1 cellular context compared by ENCODE assay signal in the genomic region with DNA sequence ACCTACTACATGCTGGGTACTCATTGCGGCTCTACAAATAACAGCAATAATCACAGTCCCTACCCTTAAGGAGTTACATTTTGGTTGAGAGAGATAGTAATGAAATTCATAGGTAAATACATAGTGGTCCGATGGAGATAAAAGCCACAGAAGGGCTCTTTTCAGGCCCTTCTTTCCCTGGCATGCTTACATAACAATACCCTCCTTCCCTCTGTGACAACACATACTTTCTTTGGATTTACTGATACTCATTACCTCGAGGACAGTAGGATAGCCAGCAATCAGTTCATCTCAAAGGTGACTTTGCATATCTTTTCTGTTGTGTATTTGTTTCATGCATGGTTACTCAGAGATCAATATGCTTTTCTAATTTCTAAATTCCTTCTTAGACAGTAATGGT.
TF ChIP-seq lines count a peak whose summit lies in the region.

No MANE protein-coding gene starts in this region.

TF ChIP-seq in GM23338, 12 proteins besides CTCF, POLR2A, EP300 and RAD21 (continued from another document):
- TF ChIP-seq, protein P1, sequence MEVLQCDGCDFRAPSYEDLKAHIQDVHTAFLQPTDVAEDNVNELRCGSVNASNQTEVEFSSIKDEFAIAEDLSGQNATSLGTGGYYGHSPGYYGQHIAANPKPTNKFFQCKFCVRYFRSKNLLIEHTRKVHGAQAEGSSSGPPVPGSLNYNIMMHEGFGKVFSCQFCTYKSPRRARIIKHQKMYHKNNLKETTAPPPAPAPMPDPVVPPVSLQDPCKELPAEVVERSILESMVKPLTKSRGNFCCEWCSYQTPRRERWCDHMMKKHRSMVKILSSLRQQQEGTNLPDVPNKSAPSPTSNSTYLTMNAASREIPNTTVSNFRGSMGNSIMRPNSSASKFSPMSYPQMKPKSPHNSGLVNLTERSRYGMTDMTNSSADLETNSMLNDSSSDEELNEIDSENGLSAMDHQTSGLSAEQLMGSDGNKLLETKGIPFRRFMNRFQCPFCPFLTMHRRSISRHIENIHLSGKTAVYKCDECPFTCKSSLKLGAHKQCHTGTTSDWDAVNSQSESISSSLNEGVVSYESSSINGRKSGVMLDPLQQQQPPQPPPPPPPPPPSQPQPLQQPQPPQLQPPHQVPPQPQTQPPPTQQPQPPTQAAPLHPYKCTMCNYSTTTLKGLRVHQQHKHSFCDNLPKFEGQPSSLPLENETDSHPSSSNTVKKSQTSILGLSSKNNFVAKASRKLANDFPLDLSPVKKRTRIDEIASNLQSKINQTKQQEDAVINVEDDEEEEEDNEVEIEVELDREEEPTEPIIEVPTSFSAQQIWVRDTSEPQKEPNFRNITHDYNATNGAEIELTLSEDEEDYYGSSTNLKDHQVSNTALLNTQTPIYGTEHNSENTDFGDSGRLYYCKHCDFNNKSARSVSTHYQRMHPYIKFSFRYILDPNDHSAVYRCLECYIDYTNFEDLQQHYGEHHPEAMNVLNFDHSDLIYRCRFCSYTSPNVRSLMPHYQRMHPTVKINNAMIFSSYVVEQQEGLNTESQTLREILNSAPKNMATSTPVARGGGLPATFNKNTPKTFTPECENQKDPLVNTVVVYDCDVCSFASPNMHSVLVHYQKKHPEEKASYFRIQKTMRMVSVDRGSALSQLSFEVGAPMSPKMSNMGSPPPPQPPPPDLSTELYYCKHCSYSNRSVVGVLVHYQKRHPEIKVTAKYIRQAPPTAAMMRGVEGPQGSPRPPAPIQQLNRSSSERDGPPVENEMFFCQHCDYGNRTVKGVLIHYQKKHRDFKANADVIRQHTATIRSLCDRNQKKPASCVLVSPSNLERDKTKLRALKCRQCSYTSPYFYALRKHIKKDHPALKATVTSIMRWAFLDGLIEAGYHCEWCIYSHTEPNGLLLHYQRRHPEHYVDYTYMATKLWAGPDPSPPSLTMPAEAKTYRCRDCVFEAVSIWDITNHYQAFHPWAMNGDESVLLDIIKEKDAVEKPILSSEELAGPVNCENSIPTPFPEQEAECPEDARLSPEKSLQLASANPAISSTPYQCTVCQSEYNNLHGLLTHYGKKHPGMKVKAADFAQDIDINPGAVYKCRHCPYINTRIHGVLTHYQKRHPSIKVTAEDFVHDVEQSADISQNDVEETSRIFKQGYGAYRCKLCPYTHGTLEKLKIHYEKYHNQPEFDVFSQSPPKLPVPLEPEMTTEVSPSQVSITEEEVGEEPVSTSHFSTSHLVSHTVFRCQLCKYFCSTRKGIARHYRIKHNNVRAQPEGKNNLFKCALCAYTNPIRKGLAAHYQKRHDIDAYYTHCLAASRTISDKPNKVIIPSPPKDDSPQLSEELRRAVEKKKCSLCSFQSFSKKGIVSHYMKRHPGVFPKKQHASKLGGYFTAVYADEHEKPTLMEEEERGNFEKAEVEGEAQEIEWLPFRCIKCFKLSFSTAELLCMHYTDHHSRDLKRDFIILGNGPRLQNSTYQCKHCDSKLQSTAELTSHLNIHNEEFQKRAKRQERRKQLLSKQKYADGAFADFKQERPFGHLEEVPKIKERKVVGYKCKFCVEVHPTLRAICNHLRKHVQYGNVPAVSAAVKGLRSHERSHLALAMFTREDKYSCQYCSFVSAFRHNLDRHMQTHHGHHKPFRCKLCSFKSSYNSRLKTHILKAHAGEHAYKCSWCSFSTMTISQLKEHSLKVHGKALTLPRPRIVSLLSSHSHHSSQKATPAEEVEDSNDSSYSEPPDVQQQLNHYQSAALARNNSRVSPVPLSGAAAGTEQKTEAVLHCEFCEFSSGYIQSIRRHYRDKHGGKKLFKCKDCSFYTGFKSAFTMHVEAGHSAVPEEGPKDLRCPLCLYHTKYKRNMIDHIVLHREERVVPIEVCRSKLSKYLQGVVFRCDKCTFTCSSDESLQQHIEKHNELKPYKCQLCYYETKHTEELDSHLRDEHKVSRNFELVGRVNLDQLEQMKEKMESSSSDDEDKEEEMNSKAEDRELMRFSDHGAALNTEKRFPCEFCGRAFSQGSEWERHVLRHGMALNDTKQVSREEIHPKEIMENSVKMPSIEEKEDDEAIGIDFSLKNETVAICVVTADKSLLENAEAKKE (CRISPR knock-in tag; IDR thresholded peaks at IDR 0.05): no peak
- TF ChIP-seq, protein P2, sequence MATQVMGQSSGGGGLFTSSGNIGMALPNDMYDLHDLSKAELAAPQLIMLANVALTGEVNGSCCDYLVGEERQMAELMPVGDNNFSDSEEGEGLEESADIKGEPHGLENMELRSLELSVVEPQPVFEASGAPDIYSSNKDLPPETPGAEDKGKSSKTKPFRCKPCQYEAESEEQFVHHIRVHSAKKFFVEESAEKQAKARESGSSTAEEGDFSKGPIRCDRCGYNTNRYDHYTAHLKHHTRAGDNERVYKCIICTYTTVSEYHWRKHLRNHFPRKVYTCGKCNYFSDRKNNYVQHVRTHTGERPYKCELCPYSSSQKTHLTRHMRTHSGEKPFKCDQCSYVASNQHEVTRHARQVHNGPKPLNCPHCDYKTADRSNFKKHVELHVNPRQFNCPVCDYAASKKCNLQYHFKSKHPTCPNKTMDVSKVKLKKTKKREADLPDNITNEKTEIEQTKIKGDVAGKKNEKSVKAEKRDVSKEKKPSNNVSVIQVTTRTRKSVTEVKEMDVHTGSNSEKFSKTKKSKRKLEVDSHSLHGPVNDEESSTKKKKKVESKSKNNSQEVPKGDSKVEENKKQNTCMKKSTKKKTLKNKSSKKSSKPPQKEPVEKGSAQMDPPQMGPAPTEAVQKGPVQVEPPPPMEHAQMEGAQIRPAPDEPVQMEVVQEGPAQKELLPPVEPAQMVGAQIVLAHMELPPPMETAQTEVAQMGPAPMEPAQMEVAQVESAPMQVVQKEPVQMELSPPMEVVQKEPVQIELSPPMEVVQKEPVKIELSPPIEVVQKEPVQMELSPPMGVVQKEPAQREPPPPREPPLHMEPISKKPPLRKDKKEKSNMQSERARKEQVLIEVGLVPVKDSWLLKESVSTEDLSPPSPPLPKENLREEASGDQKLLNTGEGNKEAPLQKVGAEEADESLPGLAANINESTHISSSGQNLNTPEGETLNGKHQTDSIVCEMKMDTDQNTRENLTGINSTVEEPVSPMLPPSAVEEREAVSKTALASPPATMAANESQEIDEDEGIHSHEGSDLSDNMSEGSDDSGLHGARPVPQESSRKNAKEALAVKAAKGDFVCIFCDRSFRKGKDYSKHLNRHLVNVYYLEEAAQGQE (IDR thresholded peaks at IDR 0.05; ENCODE audit: unreplicated experiment): no peak
